1 cellular context compared by ENCODE assay signal in the genomic region with DNA sequence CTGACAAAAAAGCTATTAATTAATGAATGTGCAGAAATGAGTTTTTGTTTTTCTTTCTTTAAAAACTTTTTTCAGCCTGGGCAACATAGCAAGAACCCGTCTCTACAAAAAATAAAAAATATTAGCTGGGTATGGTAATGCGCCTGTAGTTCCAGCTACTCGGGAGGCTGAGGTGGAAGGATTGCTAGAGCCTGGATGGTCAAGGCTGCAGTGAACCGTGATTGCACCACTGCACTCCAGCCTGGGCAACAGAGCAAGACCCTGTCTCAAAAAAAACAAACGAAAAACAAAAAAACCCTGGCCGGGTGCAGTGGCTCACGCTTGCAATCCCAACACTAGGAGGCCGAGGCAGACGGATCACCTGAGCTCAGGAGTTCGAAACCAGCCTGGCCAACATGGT.
TF ChIP-seq lines count a peak whose summit lies in the region.

No MANE protein-coding gene starts in this region.

TF ChIP-seq in IMR-90, 13 proteins besides CTCF, POLR2A, EP300 and RAD21:
- TF ChIP-seq MAFK (IDR thresholded peaks at IDR 0.05; ENCODE audit: low read depth, low read length) (no peak), CEBPB (IDR thresholded peaks at IDR 0.05; ENCODE audit: low read depth, low read length) (no peak), SMC3 (IDR thresholded peaks at IDR 0.05; ENCODE audit: low read depth, low read length) (no peak), MAZ (IDR thresholded peaks at IDR 0.05; ENCODE audit: borderline replicate concordance, low read depth, low read length) (no peak), BHLHE40 (IDR thresholded peaks at IDR 0.05; ENCODE audit: low read depth, low read length) (no peak), NFE2L2 (IDR thresholded peaks at IDR 0.05; ENCODE audit: low read depth, low read length) (no peak), MXI1 (IDR thresholded peaks at IDR 0.05; ENCODE audit: borderline replicate concordance, low read depth, low read length) (no peak), CHD1 (IDR thresholded peaks at IDR 0.05; ENCODE audit: low read depth, low read length) (no peak), RFX5 (IDR thresholded peaks at IDR 0.05; ENCODE audit: low read depth, low read length) (no peak), FOS (IDR thresholded peaks at IDR 0.05; ENCODE audit: low read depth, low read length) (no peak), RCOR1 (IDR thresholded peaks at IDR 0.05; ENCODE audit: insufficient replicate concordance, low read length) (no peak)
- TF ChIP-seq, protein P1, sequence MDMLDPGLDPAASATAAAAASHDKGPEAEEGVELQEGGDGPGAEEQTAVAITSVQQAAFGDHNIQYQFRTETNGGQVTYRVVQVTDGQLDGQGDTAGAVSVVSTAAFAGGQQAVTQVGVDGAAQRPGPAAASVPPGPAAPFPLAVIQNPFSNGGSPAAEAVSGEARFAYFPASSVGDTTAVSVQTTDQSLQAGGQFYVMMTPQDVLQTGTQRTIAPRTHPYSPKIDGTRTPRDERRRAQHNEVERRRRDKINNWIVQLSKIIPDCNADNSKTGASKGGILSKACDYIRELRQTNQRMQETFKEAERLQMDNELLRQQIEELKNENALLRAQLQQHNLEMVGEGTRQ (IDR thresholded peaks at IDR 0.05; ENCODE audit: low read depth, low read length) = no peak
- TF ChIP-seq, protein P2, sequence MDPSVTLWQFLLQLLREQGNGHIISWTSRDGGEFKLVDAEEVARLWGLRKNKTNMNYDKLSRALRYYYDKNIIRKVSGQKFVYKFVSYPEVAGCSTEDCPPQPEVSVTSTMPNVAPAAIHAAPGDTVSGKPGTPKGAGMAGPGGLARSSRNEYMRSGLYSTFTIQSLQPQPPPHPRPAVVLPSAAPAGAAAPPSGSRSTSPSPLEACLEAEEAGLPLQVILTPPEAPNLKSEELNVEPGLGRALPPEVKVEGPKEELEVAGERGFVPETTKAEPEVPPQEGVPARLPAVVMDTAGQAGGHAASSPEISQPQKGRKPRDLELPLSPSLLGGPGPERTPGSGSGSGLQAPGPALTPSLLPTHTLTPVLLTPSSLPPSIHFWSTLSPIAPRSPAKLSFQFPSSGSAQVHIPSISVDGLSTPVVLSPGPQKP (IDR thresholded peaks at IDR 0.05; ENCODE audit: borderline replicate concordance, low read depth, low read length) = no peak
